16 cellular contexts compared by ENCODE assay signal in genomic region chr10:67259319-67259929, GRCh38.
"Had no signal": no experiment of that assay in that cellular context is flagged by ENCODE, and none has a peak within 500 bp of the region (broad histone marks: within the 10 kb centered on the region; RNA-seq: fewer than 3 reads in every experiment).

No MANE protein-coding gene starts in this region.

- H3K27ac Mint-ChIP-seq: activated CD4-positive, alpha-beta T cell treated with anti-CD3 and anti-CD28 coated beads, Interleukin-2, amount 10 ng/mL, durations not matched to agents 7 days and 5 days; dendritic cell treated with granulocyte-macrophage colony-stimulating factor and Interleukin-4, amounts not matched to agents 40 ng/mL and 50 ng/mL, for 4 days; immature natural killer cell had no signal

- H3K36me3 ChIP-seq: adrenal gland, esophagus muscularis mucosa, right atrium auricular region, thyroid gland, uterus had no signal

- DNase-seq: activated CD4-positive, alpha-beta T cell treated with anti-CD3 and anti-CD28 coated beads, Interleukin-2, amount 10 ng/mL, durations not matched to agents 7 days and 5 days; activated CD4-positive, CD25-positive, alpha-beta regulatory T cell; activated naive CD4-positive, alpha-beta T cell treated with anti-CD3 and anti-CD28 coated beads, Interleukin-2, amount 50 U/mL, for 16 hours; adrenal gland; glutamatergic neuron; immature natural killer cell; left ventricle myocardium superior; posterior cingulate gyrus; thyroid gland; uterus had no signal

- H3K4me3 Mint-ChIP-seq: activated CD4-positive, alpha-beta T cell treated with anti-CD3 and anti-CD28 coated beads, Interleukin-2, amount 10 ng/mL, durations not matched to agents 7 days and 5 days; central memory CD8-positive, alpha-beta T cell; dendritic cell treated with granulocyte-macrophage colony-stimulating factor and Interleukin-4, amounts not matched to agents 40 ng/mL and 50 ng/mL, for 4 days; immature natural killer cell; neural crest cell had no signal

- H3K27ac ChIP-seq: adrenal gland, esophagus muscularis mucosa, right atrium auricular region, thyroid gland, uterus had no signal

- H3K27me3 Mint-ChIP-seq: activated CD4-positive, alpha-beta T cell treated with anti-CD3 and anti-CD28 coated beads, Interleukin-2, amount 10 ng/mL, durations not matched to agents 7 days and 5 days; central memory CD8-positive, alpha-beta T cell; dendritic cell treated with granulocyte-macrophage colony-stimulating factor and Interleukin-4, amounts not matched to agents 40 ng/mL and 50 ng/mL, for 4 days had no signal

- H3K4me3 ChIP-seq: adrenal gland, esophagus muscularis mucosa, right atrium auricular region, smooth muscle cell, thyroid gland, uterus had no signal

- H3K9me3 ChIP-seq: adrenal gland, esophagus muscularis mucosa, right atrium auricular region, thyroid gland, uterus had no signal

- H3K4me1 ChIP-seq: adrenal gland, esophagus muscularis mucosa, right atrium auricular region, thyroid gland, uterus had no signal

- H3K4me1 Mint-ChIP-seq: activated CD4-positive, alpha-beta T cell treated with anti-CD3 and anti-CD28 coated beads, Interleukin-2, amount 10 ng/mL, durations not matched to agents 7 days and 5 days; central memory CD8-positive, alpha-beta T cell; immature natural killer cell had no signal

- H3K27me3 ChIP-seq: adrenal gland, esophagus muscularis mucosa, right atrium auricular region, thyroid gland, uterus had no signal

- H3K9me3 Mint-ChIP-seq: activated CD4-positive, alpha-beta T cell treated with anti-CD3 and anti-CD28 coated beads, Interleukin-2, amount 10 ng/mL, durations not matched to agents 7 days and 5 days; central memory CD8-positive, alpha-beta T cell; dendritic cell treated with granulocyte-macrophage colony-stimulating factor and Interleukin-4, amounts not matched to agents 40 ng/mL and 50 ng/mL, for 4 days; neural crest cell had no signal

- ATAC-seq: left ventricle myocardium superior had no signal

- H3K36me3 Mint-ChIP-seq: immature natural killer cell had no signal
